ENCODE assay signal across 27 cellular contexts in genomic region chr1:198538579-198539364, GRCh38. TPM values are rescaled to one million over a fixed set of nuclear protein-coding genes. Genes with fewer than 3 reads are reported as not detected.
DNase-seq lines count a peak whose midpoint lies in the region; ATAC-seq and TF ChIP-seq lines count a peak whose summit lies in the region.
"Had no signal": no experiment of that assay in that cellular context is flagged by ENCODE, and none has a peak within 500 bp of the region (broad histone marks: within the 10 kb centered on the region; RNA-seq: fewer than 3 reads in every experiment).

No MANE protein-coding gene starts in this region.

- peak overlapping the region; percentile 42 for H3K4me2 ChIP-seq in OCI-LY3 (ENCODE audit: low read length)

- H3K4me3 Mint-ChIP-seq in activated naive CD4-positive, alpha-beta T cell treated with anti-CD3 and anti-CD28 coated beads for 36 hours = peak overlapping the region; percentile 52
- peak overlapping the region; percentile 72 for H3K4me3 Mint-ChIP-seq in activated naive CD8-positive, alpha-beta T cell treated with anti-CD3 and anti-CD28 coated beads, Interleukin-2, amount 50 U/mL, for 24 hours
- H3K4me3 Mint-ChIP-seq: central memory CD8-positive, alpha-beta T cell had no signal

- H3K36me3 ChIP-seq in OCI-LY3 (replicated peaks; ENCODE audit: low read depth, low read length) (no peaks in the 10 kb centered on the region), heart left ventricle (no peaks in the 10 kb centered on the region), esophagus squamous epithelium (no peaks in the 10 kb centered on the region)
- H3K36me3 ChIP-seq: MG63, upper lobe of right lung had no signal

- no peaks in the 10 kb centered on the region for H3K79me2 ChIP-seq in OCI-LY3 (ENCODE audit: low read length)

- H3K27me3 Mint-ChIP-seq in activated naive CD4-positive, alpha-beta T cell treated with anti-CD3 and anti-CD28 coated beads for 36 hours (ENCODE audit: low read depth) = no peaks in the 10 kb centered on the region
- H3K27me3 Mint-ChIP-seq in activated naive CD8-positive, alpha-beta T cell treated with anti-CD3 and anti-CD28 coated beads, Interleukin-2, amount 50 U/mL, for 24 hours = no peaks in the 10 kb centered on the region
- H3K27me3 Mint-ChIP-seq: central memory CD8-positive, alpha-beta T cell had no signal

- peak; percentile 52 for ATAC-seq in activated naive CD8-positive, alpha-beta T cell treated with anti-CD3 and anti-CD28 coated beads, Interleukin-2, amount 50 U/mL, for 24 hours
- no peak for ATAC-seq in heart left ventricle
- ATAC-seq in GM18511 (IDR thresholded peaks at IDR 0.05; ENCODE audit: unreplicated experiment) = no peak
- ATAC-seq: HCT116, left cardiac atrium, upper lobe of right lung had no signal

- CTCF ChIA-PET in activated naive CD4-positive, alpha-beta T cell treated with anti-CD3 and anti-CD28 coated beads for 36 hours (lab: Charles Lee) = no interaction called here

- H3K27ac ChIP-seq in OCI-LY3 (ENCODE audit: low read length) (no peak overlapping the region), heart left ventricle (no peak overlapping the region), esophagus squamous epithelium (no peak overlapping the region)
- H3K27ac ChIP-seq: C4-2B, dorsolateral prefrontal cortex, RWPE1, upper lobe of right lung had no signal

- TF ChIP-seq CTCF in OCI-LY3 (IDR thresholded peaks at IDR 0.05; ENCODE audit: low read depth, low read length) (no peak), heart left ventricle (IDR thresholded peaks at IDR 0.05) (no peak), esophagus squamous epithelium (IDR thresholded peaks at IDR 0.05) (no peak)

- H3K4me1 Mint-ChIP-seq in activated naive CD4-positive, alpha-beta T cell treated with anti-CD3 and anti-CD28 coated beads for 36 hours (ENCODE audit: low read depth) = peaks cover 80% of the 10 kb centered on the region
- peaks cover 78% of the 10 kb centered on the region for H3K4me1 Mint-ChIP-seq in activated naive CD8-positive, alpha-beta T cell treated with anti-CD3 and anti-CD28 coated beads, Interleukin-2, amount 50 U/mL, for 24 hours

- 91 to 95% (median 91%) methylated on average over 7 of the region's 7 CpGs for WGBS in heart left ventricle, 4 donors
- 77 to 80% methylated on average over 7 of the region's 7 CpGs for WGBS in esophagus squamous epithelium, 2 donors

- no peaks in the 10 kb centered on the region for H3K9me3 Mint-ChIP-seq in activated naive CD4-positive, alpha-beta T cell treated with anti-CD3 and anti-CD28 coated beads for 36 hours
- H3K9me3 Mint-ChIP-seq in activated naive CD8-positive, alpha-beta T cell treated with anti-CD3 and anti-CD28 coated beads, Interleukin-2, amount 50 U/mL, for 24 hours = no peaks in the 10 kb centered on the region
- H3K9me3 Mint-ChIP-seq: central memory CD8-positive, alpha-beta T cell had no signal

- peak overlapping the region; percentile 8 for H3K4me3 ChIP-seq in OCI-LY3 (ENCODE audit: low read length)
- no peak overlapping the region for H3K4me3 ChIP-seq in heart left ventricle
- no peak overlapping the region for H3K4me3 ChIP-seq in esophagus squamous epithelium
- H3K4me3 ChIP-seq: dorsolateral prefrontal cortex, MG63, upper lobe of right lung had no signal

- H4K20me1 ChIP-seq in OCI-LY3 (ENCODE audit: insufficient read depth, low read length) = no peaks in the 10 kb centered on the region

- no peaks in the 10 kb centered on the region for H3K27me3 ChIP-seq in OCI-LY3 (ENCODE audit: low read depth, low read length)
- no peaks in the 10 kb centered on the region for H3K27me3 ChIP-seq in heart left ventricle
- H3K27me3 ChIP-seq in esophagus squamous epithelium = no peaks in the 10 kb centered on the region
- H3K27me3 ChIP-seq: dorsolateral prefrontal cortex, MG63, upper lobe of right lung had no signal

- H3K27ac Mint-ChIP-seq in activated naive CD4-positive, alpha-beta T cell treated with anti-CD3 and anti-CD28 coated beads for 36 hours = peak overlapping the region; percentile 78
- H3K27ac Mint-ChIP-seq in activated naive CD8-positive, alpha-beta T cell treated with anti-CD3 and anti-CD28 coated beads, Interleukin-2, amount 50 U/mL, for 24 hours = peak overlapping the region; percentile 84

- H3K4me1 ChIP-seq in OCI-LY3 (ENCODE audit: low read length) (peaks cover 59% of the 10 kb centered on the region), heart left ventricle (peaks cover 0 to 21% (median 0%) of the 10 kb centered on the region in 12 donors), esophagus squamous epithelium (no peaks in the 10 kb centered on the region)
- H3K4me1 ChIP-seq: upper lobe of right lung had no signal

- H3K9me3 ChIP-seq in OCI-LY3 (ENCODE audit: insufficient read depth, low read length) = no peaks in the 10 kb centered on the region
- H3K9me3 ChIP-seq in heart left ventricle = no peaks in the 10 kb centered on the region
- no peaks in the 10 kb centered on the region for H3K9me3 ChIP-seq in esophagus squamous epithelium
- H3K9me3 ChIP-seq: MG63, upper lobe of right lung had no signal

- intact Hi-C loops in activated naive CD4-positive, alpha-beta T cell treated with anti-CD3 and anti-CD28 coated beads for 36 hours (cut with micrococcal nuclease) = loop anchor here (1.0 kb wide), 1 partner anchor 19 kb away; no protein-coding TSS in a partner anchor
- intact Hi-C loops in heart left ventricle (cut with DNase I) (no loop called here), esophagus squamous epithelium (cut with DNase I) (no loop called here)

- H3K36me3 Mint-ChIP-seq in activated naive CD4-positive, alpha-beta T cell treated with anti-CD3 and anti-CD28 coated beads for 36 hours (ENCODE audit: low read depth) = no peaks in the 10 kb centered on the region
- H3K36me3 Mint-ChIP-seq in activated naive CD8-positive, alpha-beta T cell treated with anti-CD3 and anti-CD28 coated beads, Interleukin-2, amount 50 U/mL, for 24 hours (ENCODE audit: low read depth) = no peaks in the 10 kb centered on the region

- DNase-seq in activated naive CD4-positive, alpha-beta T cell treated with anti-CD3 and anti-CD28 coated beads for 36 hours = no peak
- no peak for DNase-seq in activated naive CD4-positive, alpha-beta T cell treated with anti-CD3 and anti-CD28 coated beads, Interleukin-2, amount 50 U/mL, for 16 hours
- DNase-seq in activated naive CD8-positive, alpha-beta T cell treated with anti-CD3 and anti-CD28 coated beads, Interleukin-2, amount 50 U/mL, for 24 hours = no peak
- DNase-seq in heart left ventricle (no peak), mesenteric fat pad (ENCODE audit: low spot score) (no peak), esophagus squamous epithelium (lab: John Stamatoyannopoulos, UW) (no peak)
- DNase-seq: activated CD4-positive, CD25-positive, alpha-beta regulatory T cell; activated gamma-delta T cell; DMS153; dorsolateral prefrontal cortex; GDM1; left cardiac atrium; MG63; NCI-H1436 treated with DMSO at 0.1 percent for 48 hours; NCI-H510A; stimulated activated CD4-positive, alpha-beta T cell treated with anti-CD3 and anti-CD28 coated beads, Interleukin-4, amount 100 ng/mL, for 4 hours; upper lobe of right lung had no signal

- H2AFZ ChIP-seq in OCI-LY3 (ENCODE audit: low read depth, low read length) = peak overlapping the region; percentile 75

- no peak for TF ChIP-seq POLR2A in heart left ventricle (IDR thresholded peaks at IDR 0.05)
- no peak for TF ChIP-seq POLR2A in esophagus squamous epithelium (IDR thresholded peaks at IDR 0.05)

- H3K9ac ChIP-seq in OCI-LY3 (ENCODE audit: low read length) = no peak overlapping the region

RNA-seq across cellular contexts. Expression of gene ATP6V1G3, which starts 1.7 kb away (rescaled TPM):
- not detected for total RNA-seq in activated naive CD4-positive, alpha-beta T cell treated with anti-CD3 and anti-CD28 coated beads for 36 hours
- total RNA-seq in heart left ventricle (not detected), mesenteric fat pad (not detected), esophagus squamous epithelium (not detected)
- not detected for polyA plus RNA-seq in heart left ventricle
- total RNA-seq: dorsolateral prefrontal cortex, left cardiac atrium, myocyte, omental fat pad, renal cortical epithelial cell, subcutaneous adipose tissue, upper lobe of right lung had no signal
